1 cellular context compared by ENCODE assay signal in genomic region chr1:24470607-24471006, GRCh38.
TF ChIP-seq lines count a peak whose summit lies in the region.

No MANE protein-coding gene starts in this region.

TF ChIP-seq in K562, 482 proteins besides CTCF, POLR2A, EP300 and RAD21 (continued from another document):
- TF ChIP-seq CTCFL (IDR thresholded peaks at IDR 0.05; ENCODE audit: borderline replicate concordance, insufficient read depth, low read depth, low read length, poor library complexity, severe bottlenecking) (peak; percentile 1), ZNF77 (CRISPR knock-in tag; IDR thresholded peaks at IDR 0.05) (no peak), ZNF232 (CRISPR knock-in tag; IDR thresholded peaks at IDR 0.05) (no peak)
- TF ChIP-seq, protein P1, sequence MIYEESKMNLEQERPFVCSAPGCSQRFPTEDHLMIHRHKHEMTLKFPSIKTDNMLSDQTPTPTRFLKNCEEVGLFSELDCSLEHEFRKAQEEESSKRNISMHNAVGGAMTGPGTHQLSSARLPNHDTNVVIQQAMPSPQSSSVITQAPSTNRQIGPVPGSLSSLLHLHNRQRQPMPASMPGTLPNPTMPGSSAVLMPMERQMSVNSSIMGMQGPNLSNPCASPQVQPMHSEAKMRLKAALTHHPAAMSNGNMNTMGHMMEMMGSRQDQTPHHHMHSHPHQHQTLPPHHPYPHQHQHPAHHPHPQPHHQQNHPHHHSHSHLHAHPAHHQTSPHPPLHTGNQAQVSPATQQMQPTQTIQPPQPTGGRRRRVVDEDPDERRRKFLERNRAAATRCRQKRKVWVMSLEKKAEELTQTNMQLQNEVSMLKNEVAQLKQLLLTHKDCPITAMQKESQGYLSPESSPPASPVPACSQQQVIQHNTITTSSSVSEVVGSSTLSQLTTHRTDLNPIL (CRISPR knock-in tag; IDR thresholded peaks at IDR 0.05), result no peak
